ENCODE assay signal across 7 cellular contexts in the genomic region with DNA sequence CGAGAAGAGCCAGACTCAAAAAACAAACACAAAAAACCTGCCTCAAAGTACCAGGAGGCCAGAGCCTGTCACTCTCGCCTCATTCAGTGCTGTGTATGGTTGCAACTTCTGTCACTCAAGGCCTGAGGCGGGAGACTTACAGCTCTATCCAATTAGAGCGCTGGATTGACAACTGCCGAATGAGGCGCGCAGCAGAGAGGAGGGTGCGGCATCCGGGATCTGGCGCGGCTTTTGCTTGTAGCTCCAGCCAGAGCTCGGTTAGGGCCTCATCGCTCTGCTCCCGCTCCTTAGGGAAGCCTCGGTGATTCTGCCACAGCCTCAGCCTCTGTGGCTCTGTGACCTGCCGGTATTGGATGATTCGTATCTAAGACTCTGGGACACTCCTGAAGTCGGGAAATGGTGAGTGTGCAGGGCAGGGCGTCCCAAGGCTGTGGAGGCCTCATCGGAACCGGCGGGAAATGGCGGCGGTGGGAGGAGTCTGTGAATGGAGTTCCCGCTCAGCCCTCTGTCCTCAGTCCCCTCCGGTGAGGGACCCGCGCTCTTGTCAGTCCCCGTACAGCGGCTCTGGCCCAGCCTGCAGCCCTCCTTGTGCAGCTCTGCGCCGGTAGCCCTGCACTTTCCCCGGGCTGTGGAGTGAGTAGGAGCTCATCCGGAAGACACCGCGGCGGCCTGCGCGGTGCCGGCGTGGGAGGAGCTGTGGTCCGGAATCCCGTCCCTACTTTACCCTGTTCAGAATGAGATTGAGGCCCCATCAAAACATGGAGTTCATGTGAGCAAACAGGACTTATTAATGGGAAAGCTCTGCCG. TPM values are rescaled to one million over a fixed set of nuclear protein-coding genes. Genes with fewer than 3 reads are reported as not detected.
A peak's percentile ranks its signal among the peaks of the same experiment; 100 is the strongest.
DNase-seq lines count a peak whose midpoint lies in the region; ATAC-seq and TF ChIP-seq lines count a peak whose summit lies in the region.

ZNF718 (plus strand) TSS at position 227 of the 807 bp plus-strand sequence; CDS start at position 397, 170 bp downstream.

- H3K9me3 ChIP-seq in spleen = peaks cover 0 to 98% (median 39%) of the 10 kb centered on the region in 8 donors

- no peaks in the 10 kb centered on the region for H3K27me3 ChIP-seq in spleen (replicated peaks in 1 of 7)

- no peak for TF ChIP-seq CTCF in activated B cell treated with CpG ODN at 0.5 μM for 24 hours (IDR thresholded peaks at IDR 0.05)
- no peak for TF ChIP-seq CTCF in spleen (IDR thresholded peaks at IDR 0.05 in 8 of 11, conservative IDR thresholded peaks at IDR 0.05 in 3 of 11)

- WGBS in spleen, 5 donors = 0 to 38% (median 1%) methylated on average over 24 to 44 of the region's 44 CpGs

- CTCF ChIA-PET in activated B cell treated with CpG ODN at 0.5 μM for 24 hours (lab: Charles Lee) = interaction anchor here (2.6 kb wide), 1 partner anchor 118 kb away, joined by 7 read pairs; no protein-coding TSS in a partner anchor

- H3K4me3 Mint-ChIP-seq in activated B cell treated with CpG ODN at 0.5 μM for 24 hours = peak within 1 kb of the TSS; percentile 100
- peak within 1 kb of the TSS; percentile 95 to 100 (median 99) for H3K4me3 Mint-ChIP-seq in immature natural killer cell

- peaks cover 19% of the 10 kb centered on the region for H3K9me3 Mint-ChIP-seq in activated B cell treated with CpG ODN at 0.5 μM for 24 hours
- H3K9me3 Mint-ChIP-seq in immature natural killer cell = peaks cover 11 to 60% (median 21%) of the 10 kb centered on the region in 6 donors

- intact Hi-C loops in activated B cell treated with CpG ODN at 0.5 μM for 24 hours (cut with micrococcal nuclease) (loop anchor here (5.0 kb wide), 3 partner anchors 118 to 1458 kb away; partner anchors contain the start of gene ZNF141), spleen (cut with DNase I; ENCODE audit: low total_unique reads) (no loop called here)

- no peak for TF ChIP-seq POLR2A in spleen (IDR thresholded peaks at IDR 0.05)

- peaks cover 30% of the 10 kb centered on the region for H3K36me3 Mint-ChIP-seq in activated B cell treated with CpG ODN at 0.5 μM for 24 hours (ENCODE audit: low read depth)
- H3K36me3 Mint-ChIP-seq in immature natural killer cell = peaks cover 6 to 49% (median 34%) of the 10 kb centered on the region in 3 donors

- peak; percentile 100 for ATAC-seq in GM18519 (IDR thresholded peaks at IDR 0.05; ENCODE audit: low FRiP score, unreplicated experiment)
- peak; percentile 99 for ATAC-seq in HG03045 (IDR thresholded peaks at IDR 0.05; ENCODE audit: unreplicated experiment)
- peak; percentile 97 for ATAC-seq in activated B cell treated with CpG ODN at 0.5 μM for 24 hours (ENCODE audit: low read depth)

- H3K4me1 Mint-ChIP-seq in activated B cell treated with CpG ODN at 0.5 μM for 24 hours = peaks cover 32% of the 10 kb centered on the region
- H3K4me1 Mint-ChIP-seq in immature natural killer cell = peaks cover 62 to 89% of the 10 kb centered on the region in 2 donors

- H3K4me1 ChIP-seq in spleen = peaks cover 10 to 44% (median 20%) of the 10 kb centered on the region in 6 donors

- peak within 1 kb of the TSS; percentile 99 for H3K27ac Mint-ChIP-seq in activated B cell treated with CpG ODN at 0.5 μM for 24 hours
- peak within 1 kb of the TSS; percentile 91 to 99 (median 96) for H3K27ac Mint-ChIP-seq in immature natural killer cell

- DNase-seq in NCI-H2107 treated with DMSO at 0.1 percent for 48 hours (lab: John Stamatoyannopoulos, UW; ENCODE audit: unreplicated experiment) (peak; percentile 52), activated B cell treated with CpG ODN at 0.5 μM for 24 hours (peak; percentile 80), caudate nucleus (lab: John Stamatoyannopoulos, UW) (peak; percentile 60 to 98 (median 91)), immature natural killer cell (peak; percentile 85 to 90 (median 89)), spleen (peak; percentile 96)

- H3K27ac ChIP-seq in caudate nucleus (ENCODE audit: low read depth, low read length) = peak within 1 kb of the TSS; percentile 91
- H3K27ac ChIP-seq in spleen = peak within 1 kb of the TSS; percentile 80 to 96 (median 91)

- H3K4me3 ChIP-seq in spleen = peak within 1 kb of the TSS; percentile 60 to 86 (median 83)

- H3K36me3 ChIP-seq in spleen = peaks cover 0 to 40% (median 11%) of the 10 kb centered on the region in 6 donors

- POLR2A ChIA-PET in activated B cell treated with CpG ODN at 0.5 μM for 24 hours (lab: Charles Lee) = interaction anchor here (0.6 to 1.8 kb wide), 12 partner anchors 8 to 550 kb away, joined by 3 to 12 read pairs (median 6); partner anchors contain the start of genes ATP5ME, MYL5, ZNF141 and ZNF595

- H3K27me3 Mint-ChIP-seq in activated B cell treated with CpG ODN at 0.5 μM for 24 hours (no peaks in the 10 kb centered on the region), immature natural killer cell (ENCODE audit: low read depth in 3 of 3) (peaks cover 10 to 22% (median 15%) of the 10 kb centered on the region in 3 donors)

RNA-seq across cellular contexts. Expression of gene ZNF718, which starts in this region (rescaled TPM):
- total RNA-seq in activated B cell treated with CpG ODN at 0.5 μM for 24 hours = 9.3 and 10.9 TPM in 2 replicates
- polyA plus RNA-seq in immature natural killer cell = 10 to 100 TPM in 2 of 3 donors, 1 to 10 TPM in 1; 9.3 to 14.6 (median 12.1) TPM
- 10 to 100 TPM in 6 of 7 donors, 1 to 10 TPM in 1; 9.8 to 22.0 (median 11.8) TPM for total RNA-seq in spleen
- polyA plus RNA-seq in spleen = 1 to 10 TPM; 1.0 to 2.5 (median 1.6) TPM

Comparison
In these comparisons a context has a peak if more than half of its experiments do, and no peak if none do; other contexts are left out.
1. Peak in every context shown above with its lines: DNase-seq, ATAC-seq, H3K4me3 ChIP-seq and H3K27ac ChIP-seq.